In the genomic region with DNA sequence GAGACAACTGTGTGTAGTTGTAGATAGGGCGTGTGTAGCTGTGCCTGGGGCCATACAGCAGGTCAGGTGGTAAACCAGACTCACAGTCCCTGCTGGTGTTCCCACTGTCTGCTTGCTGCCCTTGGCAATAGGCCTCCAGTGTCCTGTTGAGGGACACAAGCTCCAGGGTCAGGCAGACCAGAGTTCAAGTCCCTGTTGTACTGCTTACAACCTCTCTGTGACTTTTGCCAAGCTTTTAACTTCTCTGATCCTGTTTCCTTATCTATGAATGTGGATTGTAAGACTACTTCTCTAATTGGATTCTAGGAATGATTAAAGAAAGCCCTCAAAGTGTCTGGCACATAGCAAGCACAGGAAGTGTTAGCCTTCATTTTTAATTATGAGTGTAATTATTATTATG, we compare ENCODE assay signal across 22 cellular contexts.
DNase-seq lines count a peak whose midpoint lies in the region.
"Had no signal": no experiment of that assay in that cellular context is flagged by ENCODE, and none has a peak within 500 bp of the region (broad histone marks: within the 10 kb centered on the region; RNA-seq: fewer than 3 reads in every experiment).

No MANE protein-coding gene starts in this region.

- no peak overlapping the region for H3K4ac ChIP-seq in mesenchymal stem cell (ENCODE audit: low read depth in 1 of 2, low read length in 2 of 2)

- no peak overlapping the region for H3K27ac ChIP-seq in mesenchymal stem cell (ENCODE audit: low read length, poor library complexity, severe bottlenecking)
- H3K27ac ChIP-seq: BLaER1, RWPE1 had no signal

- no peak overlapping the region for H2AFZ ChIP-seq in mesenchymal stem cell (ENCODE audit: low read depth, low read length)

- H2BK5ac ChIP-seq in mesenchymal stem cell (ENCODE audit: low read depth, low read length, poor library complexity, severe bottlenecking), result no peak overlapping the region

- 100% methylated on average over 1 of the region's 1 CpG for WGBS in mesenchymal stem cell

- no peak overlapping the region for H2BK12ac ChIP-seq in mesenchymal stem cell (ENCODE audit: low read length in 2 of 2)

- no peak overlapping the region for H3K4me2 ChIP-seq in mesenchymal stem cell (ENCODE audit: low read length, poor library complexity, severe bottlenecking)
- H3K4me2 ChIP-seq: BLaER1, SK-N-SH had no signal

- H3K23ac ChIP-seq in mesenchymal stem cell (ENCODE audit: low read length in 2 of 2), result no peak overlapping the region

- H3K4me3 ChIP-seq in mesenchymal stem cell (ENCODE audit: insufficient read depth in 1 of 2, low read depth in 1 of 2, low read length in 2 of 2), result no peak overlapping the region
- H3K4me3 ChIP-seq: BLaER1 had no signal

- peak overlapping the region; percentile 39 for H2AK5ac ChIP-seq in mesenchymal stem cell (ENCODE audit: low read length, severe bottlenecking)

- peaks cover 0 to 23% of the 10 kb centered on the region in 2 experiments for H3K36me3 ChIP-seq in mesenchymal stem cell (ENCODE audit: control insufficient read depth in 1 of 2, insufficient read depth in 2 of 2, low read depth in 1 of 2, low read length in 2 of 2)
- H3K36me3 ChIP-seq: BLaER1 had no signal

- no peak overlapping the region for H3K9ac ChIP-seq in mesenchymal stem cell (ENCODE audit: low read length)
- H3K9ac ChIP-seq: BLaER1, SK-N-SH had no signal

- H4K8ac ChIP-seq in mesenchymal stem cell (ENCODE audit: low read length), result no peak overlapping the region

- H3K79me1 ChIP-seq in mesenchymal stem cell (replicated peaks; ENCODE audit: low read length, poor library complexity, severe bottlenecking), result peaks cover 19% of the 10 kb centered on the region

- H3K9me3 ChIP-seq in mesenchymal stem cell (ENCODE audit: control insufficient read depth, low read length), result no peaks in the 10 kb centered on the region
- H3K9me3 ChIP-seq: BLaER1, SK-N-SH had no signal

- no peak overlapping the region for H2BK15ac ChIP-seq in mesenchymal stem cell (ENCODE audit: low read depth, poor library complexity, severe bottlenecking)

- peak overlapping the region; percentile 39 for H4K91ac ChIP-seq in mesenchymal stem cell (ENCODE audit: low read length)

- DNase-seq in NCI-H82 (lab: John Stamatoyannopoulos, UW), result peak; percentile 63
- peak; percentile 10 for DNase-seq in dermis blood vessel endothelial cell
- no peak for DNase-seq in mesenchymal stem cell
- no peak for DNase-seq in kidney tubule cell (ENCODE audit: low spot score)
- DNase-seq in midbrain (lab: John Stamatoyannopoulos, UW), result no peak
- DNase-seq in occipital lobe (lab: John Stamatoyannopoulos, UW), result no peak
- no peak for DNase-seq in NCI-H748 treated with DMSO at 0.1 percent for 48 hours (lab: John Stamatoyannopoulos, UW)
- DNase-seq: CD4-positive, alpha-beta memory T cell; GDM1; GOT3; HCEC 1CT; Kasumi-1; NCI-H1694; NCI-H2081 treated with DMSO at 0.1 percent for 48 hours; NCI-H2171 treated with DMSO at 0.1 percent for 48 hours; NCI-H446; NCI-H526 treated with DMSO at 0.1 percent for 48 hours; NK-92 treated with Interleukin-12 subunit alpha and Interleukin-12 subunit beta, amount 100 ng/mL, for 24 hours; SHP77 treated with DMSO at 0.1 percent for 48 hours; SK-N-SH had no signal

- H3K4me1 ChIP-seq in mesenchymal stem cell (ENCODE audit: control insufficient read depth, insufficient read depth, low read depth, low read length), result peaks cover 9% of the 10 kb centered on the region
- H3K4me1 ChIP-seq: BLaER1 had no signal

- H3K27me3 ChIP-seq in mesenchymal stem cell (ENCODE audit: control insufficient read depth in 1 of 2, insufficient read depth in 1 of 2, low read length in 2 of 2), result peaks cover 0 to 18% of the 10 kb centered on the region in 2 experiments
- H3K27me3 ChIP-seq: BLaER1 had no signal

- H3K14ac ChIP-seq in mesenchymal stem cell (ENCODE audit: low read length in 2 of 2), result peak overlapping the region in 1 of 2 experiments; percentile 18

- no peak overlapping the region for H2BK120ac ChIP-seq in mesenchymal stem cell (ENCODE audit: low read depth, low read length)

- peak overlapping the region; percentile 54 to 57 for H3K18ac ChIP-seq in mesenchymal stem cell (ENCODE audit: low read depth in 1 of 2, low read length in 2 of 2)

Comparison
In these comparisons a context has a peak if more than half of its experiments do, and no peak if none do; other contexts are left out.
1. DNase-seq: peak in NCI-H82 (single experiment) and dermis blood vessel endothelial cell (single experiment); none in mesenchymal stem cell (single experiment), kidney tubule cell (single experiment), midbrain (single experiment), occipital lobe (single experiment) and NCI-H748 treated with DMSO at 0.1 percent for 48 hours (single experiment).